In genomic region chr11:70270877-70271634, GRCh38 we compare ENCODE assay signal across 8 cellular contexts.
DNase-seq lines count a peak whose midpoint lies in the region; ATAC-seq and TF ChIP-seq lines count a peak whose summit lies in the region.

No MANE protein-coding gene starts in this region.

- peak overlapping the region; percentile 86 to 99 (median 95) for H3K9ac ChIP-seq in BLaER1 treated with 17β-estradiol and CSF1 and Interleukin-3, amounts not matched to agents 10 nM and 100 nM
- H3K9ac ChIP-seq in iPS-15b (ENCODE audit: low read depth, low read length) = peak overlapping the region; percentile 54

- peaks cover 35 to 43% (median 41%) of the 10 kb centered on the region in 11 experiments for H3K36me3 ChIP-seq in BLaER1 treated with 17β-estradiol and CSF1 and Interleukin-3, amounts not matched to agents 10 nM and 100 nM
- peaks cover 3% of the 10 kb centered on the region for H3K36me3 ChIP-seq in iPS-15b (ENCODE audit: control insufficient read depth, insufficient read depth, low read length)

- peak overlapping the region; percentile 85 to 100 (median 96) for H3K4me2 ChIP-seq in BLaER1 treated with 17β-estradiol and CSF1 and Interleukin-3, amounts not matched to agents 10 nM and 100 nM

- peak overlapping the region; percentile 86 to 99 (median 98) for H3K4me3 ChIP-seq in BLaER1 treated with 17β-estradiol and CSF1 and Interleukin-3, amounts not matched to agents 10 nM and 100 nM
- peak overlapping the region; percentile 85 for H3K4me3 ChIP-seq in astrocyte of the cerebellum (ENCODE audit: low read depth, low read length)
- peak overlapping the region; percentile 84 for H3K4me3 ChIP-seq in iPS-15b (ENCODE audit: low read depth, low read length)
- peak overlapping the region; percentile 77 to 99 (median 92) for H3K4me3 ChIP-seq in skin epidermis

- peak overlapping the region; percentile 81 to 98 (median 91) for H3K27ac ChIP-seq in BLaER1 treated with 17β-estradiol and CSF1 and Interleukin-3, amounts not matched to agents 10 nM and 100 nM
- H3K27ac ChIP-seq in skin epidermis = peak overlapping the region; percentile 74 to 96 (median 91)

- peak; percentile 38 for ATAC-seq in GM19372 (IDR thresholded peaks at IDR 0.05; ENCODE audit: low read depth, unreplicated experiment)
- peak; percentile 30 for ATAC-seq in HG03442 (IDR thresholded peaks at IDR 0.05; ENCODE audit: unreplicated experiment)

- no peak for TF ChIP-seq CTCF in astrocyte of the cerebellum (IDR thresholded peaks at IDR 0.05; ENCODE audit: low read depth, low read length, missing control alignments)

- peaks cover 0 to 8% (median 0%) of the 10 kb centered on the region in 11 experiments; a peak in 5 of 22 replicates for H3K27me3 ChIP-seq in BLaER1 treated with 17β-estradiol and CSF1 and Interleukin-3, amounts not matched to agents 10 nM and 100 nM
- H3K27me3 ChIP-seq in iPS-15b (ENCODE audit: control insufficient read depth, insufficient read depth, low read length) = no peaks in the 10 kb centered on the region

- H3K4me1 ChIP-seq in BLaER1 treated with 17β-estradiol and CSF1 and Interleukin-3, amounts not matched to agents 10 nM and 100 nM = peaks cover 22 to 48% (median 29%) of the 10 kb centered on the region in 10 experiments
- no peaks in the 10 kb centered on the region for H3K4me1 ChIP-seq in iPS-15b (ENCODE audit: control insufficient read depth, insufficient read depth, low read length)

- in situ Hi-C loops in astrocyte of the cerebellum (cut with HindIII; ENCODE audit: low sequenced_read_pairs) = no loop called here

- H3K9me3 ChIP-seq in BLaER1 treated with 17β-estradiol and CSF1 and Interleukin-3, amounts not matched to agents 10 nM and 100 nM (replicated peaks in 1 of 11) = no peaks in the 10 kb centered on the region
- H3K9me3 ChIP-seq in iPS-15b (ENCODE audit: control insufficient read depth, insufficient read depth, low read length) = no peaks in the 10 kb centered on the region

- H4K20me1 ChIP-seq in BLaER1 treated with 17β-estradiol and CSF1 and Interleukin-3, amounts not matched to agents 10 nM and 100 nM = peaks cover 42 to 54% (median 51%) of the 10 kb centered on the region in 11 experiments; a peak in 21 of 22 replicates

- DNase-seq in T-helper 1 cell = peak; percentile 35 to 62 (median 40)
- peak; percentile 20 for DNase-seq in astrocyte of the cerebellum (ENCODE audit: low read depth)
- DNase-seq in hippocampal formation (lab: John Stamatoyannopoulos, UW) = no peak

Comparison
In these comparisons a context has a peak if more than half of its experiments do, and no peak if none do; other contexts are left out.
1. DNase-seq: peak in T-helper 1 cell (5 of 5) and astrocyte of the cerebellum (single experiment); none in hippocampal formation (0 of 2).
2. Peak in every context shown above with its lines, with median percentiles within 50 percentile points of each other: H3K4me3 ChIP-seq.